9 cellular contexts compared by ENCODE assay signal in the genomic region with DNA sequence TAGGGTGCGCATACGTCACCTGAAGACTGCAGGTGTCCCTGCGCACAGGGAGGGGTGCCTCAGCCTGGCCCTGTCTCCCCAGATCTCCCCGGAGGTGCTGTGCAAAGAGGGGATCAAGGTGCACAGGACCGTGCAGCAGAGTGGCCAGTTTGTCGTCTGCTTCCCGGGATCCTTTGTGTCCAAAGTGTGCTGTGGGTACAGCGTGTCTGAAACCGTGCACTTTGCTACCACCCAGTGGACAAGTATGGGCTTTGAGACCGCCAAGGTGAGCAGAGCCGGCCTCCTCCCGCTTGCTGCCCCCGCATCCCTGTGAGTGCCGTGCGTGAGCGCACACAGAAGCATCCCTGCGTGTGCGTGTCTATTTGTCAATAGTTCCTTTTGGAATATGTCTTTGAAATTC.
DNase-seq lines count a peak whose midpoint lies in the region; ATAC-seq and TF ChIP-seq lines count a peak whose summit lies in the region.
"Had no signal": no experiment of that assay in that cellular context is flagged by ENCODE, and none has a peak within 500 bp of the region (broad histone marks: within the 10 kb centered on the region; RNA-seq: fewer than 3 reads in every experiment).

No MANE protein-coding gene starts in this region.

- TF ChIP-seq CTCF in GM12864 (IDR thresholded peaks at IDR 0.05; ENCODE audit: low read depth, low read length, missing control alignments), result peak; percentile 16
- TF ChIP-seq CTCF in hepatocyte (IDR thresholded peaks at IDR 0.05; ENCODE audit: poor library complexity), result peak; percentile 26

- H3K4me1 Mint-ChIP-seq in activated naive CD8-positive, alpha-beta T cell treated with anti-CD3 and anti-CD28 coated beads for 36 hours, result no peaks in the 10 kb centered on the region
- peaks cover 5% of the 10 kb centered on the region for H3K4me1 Mint-ChIP-seq in activated T-helper 1 cell treated with anti-CD3 and anti-CD28 coated beads, Interleukin-12 subunit alpha, Interleukin-12 subunit beta, Interleukin-2, Interleukin-4 antibody, amounts not matched to agents 30 ng/mL and 10 ng/mL and 1 ng/mL, durations not matched to agents 14 hours and 24 hours and 36 hours (ENCODE audit: low read depth)

- no peaks in the 10 kb centered on the region for H3K27me3 Mint-ChIP-seq in activated naive CD8-positive, alpha-beta T cell treated with anti-CD3 and anti-CD28 coated beads for 36 hours
- no peaks in the 10 kb centered on the region for H3K27me3 Mint-ChIP-seq in activated T-helper 1 cell treated with anti-CD3 and anti-CD28 coated beads, Interleukin-12 subunit alpha, Interleukin-12 subunit beta, Interleukin-2, Interleukin-4 antibody, amounts not matched to agents 30 ng/mL and 10 ng/mL and 1 ng/mL, durations not matched to agents 14 hours and 24 hours and 36 hours (ENCODE audit: insufficient read depth)
- H3K27me3 Mint-ChIP-seq: dendritic cell treated with granulocyte-macrophage colony-stimulating factor and Interleukin-4, amounts not matched to agents 40 ng/mL and 50 ng/mL, for 4 days had no signal

- H3K36me3 ChIP-seq in hepatocyte (replicated peaks; ENCODE audit: insufficient read depth, low read depth), result no peaks in the 10 kb centered on the region

- peak overlapping the region; percentile 42 for H3K27ac Mint-ChIP-seq in activated naive CD8-positive, alpha-beta T cell treated with anti-CD3 and anti-CD28 coated beads for 36 hours
- no peak overlapping the region for H3K27ac Mint-ChIP-seq in activated T-helper 1 cell treated with anti-CD3 and anti-CD28 coated beads, Interleukin-12 subunit alpha, Interleukin-12 subunit beta, Interleukin-2, Interleukin-4 antibody, amounts not matched to agents 30 ng/mL and 10 ng/mL and 1 ng/mL, durations not matched to agents 14 hours and 24 hours and 36 hours

- no peaks in the 10 kb centered on the region for H3K27me3 ChIP-seq in hepatocyte

- DNase-seq in 8988T, result peak; percentile 70
- DNase-seq in GM12864 (ENCODE audit: low read depth), result no peak
- DNase-seq in activated naive CD8-positive, alpha-beta T cell treated with anti-CD3 and anti-CD28 coated beads for 36 hours, result no peak
- DNase-seq in hepatocyte (ENCODE audit: low spot score), result no peak
- DNase-seq in activated T-helper 1 cell treated with anti-CD3 and anti-CD28 coated beads, Interleukin-12 subunit alpha, Interleukin-12 subunit beta, Interleukin-2, Interleukin-4 antibody, amounts not matched to agents 30 ng/mL and 10 ng/mL and 1 ng/mL, durations not matched to agents 14 hours and 24 hours and 36 hours (ENCODE audit: low spot score), result no peak
- DNase-seq in LoVo (ENCODE audit: low spot score), result no peak
- no peak for DNase-seq in NCI-H446 (lab: John Stamatoyannopoulos, UW)

- ATAC-seq in GM19395 (IDR thresholded peaks at IDR 0.05; ENCODE audit: unreplicated experiment), result no peak

- H3K4me2 ChIP-seq in hepatocyte, result no peak overlapping the region

- peaks cover 21% of the 10 kb centered on the region for H3K36me3 Mint-ChIP-seq in activated naive CD8-positive, alpha-beta T cell treated with anti-CD3 and anti-CD28 coated beads for 36 hours
- H3K36me3 Mint-ChIP-seq in activated T-helper 1 cell treated with anti-CD3 and anti-CD28 coated beads, Interleukin-12 subunit alpha, Interleukin-12 subunit beta, Interleukin-2, Interleukin-4 antibody, amounts not matched to agents 30 ng/mL and 10 ng/mL and 1 ng/mL, durations not matched to agents 14 hours and 24 hours and 36 hours (ENCODE audit: low read depth), result peaks cover 53% of the 10 kb centered on the region

- peaks cover 6% of the 10 kb centered on the region for H3K79me2 ChIP-seq in hepatocyte

- 89% methylated on average over 18 of the region's 18 CpGs for WGBS in hepatocyte (ENCODE audit: low lambda C conversion rate, missing lambda C conversion rate)

- H4K20me1 ChIP-seq in hepatocyte (ENCODE audit: insufficient read depth, poor library complexity, severe bottlenecking), result no peaks in the 10 kb centered on the region

- no peak overlapping the region for H2AFZ ChIP-seq in hepatocyte

- H3K4me3 Mint-ChIP-seq in activated naive CD8-positive, alpha-beta T cell treated with anti-CD3 and anti-CD28 coated beads for 36 hours, result no peak overlapping the region
- no peak overlapping the region for H3K4me3 Mint-ChIP-seq in activated T-helper 1 cell treated with anti-CD3 and anti-CD28 coated beads, Interleukin-12 subunit alpha, Interleukin-12 subunit beta, Interleukin-2, Interleukin-4 antibody, amounts not matched to agents 30 ng/mL and 10 ng/mL and 1 ng/mL, durations not matched to agents 14 hours and 24 hours and 36 hours
- H3K4me3 Mint-ChIP-seq: dendritic cell treated with granulocyte-macrophage colony-stimulating factor and Interleukin-4, amounts not matched to agents 40 ng/mL and 50 ng/mL, for 4 days had no signal

- H3K27ac ChIP-seq in hepatocyte, result no peak overlapping the region

- intact Hi-C loops in activated T-helper 1 cell treated with anti-CD3 and anti-CD28 coated beads, Interleukin-12 subunit alpha, Interleukin-12 subunit beta, Interleukin-2, Interleukin-4 antibody, amounts not matched to agents 30 ng/mL and 10 ng/mL and 1 ng/mL, durations not matched to agents 14 hours and 24 hours and 36 hours (cut with micrococcal nuclease), result no loop called here

- H3K9me3 ChIP-seq in hepatocyte (ENCODE audit: low read depth), result no peaks in the 10 kb centered on the region

- H3K9me3 Mint-ChIP-seq in activated naive CD8-positive, alpha-beta T cell treated with anti-CD3 and anti-CD28 coated beads for 36 hours, result no peaks in the 10 kb centered on the region
- H3K9me3 Mint-ChIP-seq in activated T-helper 1 cell treated with anti-CD3 and anti-CD28 coated beads, Interleukin-12 subunit alpha, Interleukin-12 subunit beta, Interleukin-2, Interleukin-4 antibody, amounts not matched to agents 30 ng/mL and 10 ng/mL and 1 ng/mL, durations not matched to agents 14 hours and 24 hours and 36 hours, result no peaks in the 10 kb centered on the region
- H3K9me3 Mint-ChIP-seq: dendritic cell treated with granulocyte-macrophage colony-stimulating factor and Interleukin-4, amounts not matched to agents 40 ng/mL and 50 ng/mL, for 4 days had no signal

- no peaks in the 10 kb centered on the region for H3K4me1 ChIP-seq in hepatocyte (ENCODE audit: insufficient read depth)

- H3K9me2 ChIP-seq in hepatocyte (replicated peaks; ENCODE audit: insufficient read depth), result no peaks in the 10 kb centered on the region

- no peak overlapping the region for H3K4me3 ChIP-seq in GM12864 (ENCODE audit: low read depth, low read length)
- no peak overlapping the region for H3K4me3 ChIP-seq in hepatocyte
